6 cellular contexts compared by ENCODE assay signal in genomic region chr20:56758706-56759105, GRCh38.
"Had no signal": no experiment of that assay in that cellular context is flagged by ENCODE, and none has a peak within 500 bp of the region (broad histone marks: within the 10 kb centered on the region; RNA-seq: fewer than 3 reads in every experiment).

No MANE protein-coding gene starts in this region.

- ATAC-seq: HCT116 had no signal

- DNase-seq: GM23248, GOT3, H7, HFFc6, IMR-90 had no signal
